In the genomic region with DNA sequence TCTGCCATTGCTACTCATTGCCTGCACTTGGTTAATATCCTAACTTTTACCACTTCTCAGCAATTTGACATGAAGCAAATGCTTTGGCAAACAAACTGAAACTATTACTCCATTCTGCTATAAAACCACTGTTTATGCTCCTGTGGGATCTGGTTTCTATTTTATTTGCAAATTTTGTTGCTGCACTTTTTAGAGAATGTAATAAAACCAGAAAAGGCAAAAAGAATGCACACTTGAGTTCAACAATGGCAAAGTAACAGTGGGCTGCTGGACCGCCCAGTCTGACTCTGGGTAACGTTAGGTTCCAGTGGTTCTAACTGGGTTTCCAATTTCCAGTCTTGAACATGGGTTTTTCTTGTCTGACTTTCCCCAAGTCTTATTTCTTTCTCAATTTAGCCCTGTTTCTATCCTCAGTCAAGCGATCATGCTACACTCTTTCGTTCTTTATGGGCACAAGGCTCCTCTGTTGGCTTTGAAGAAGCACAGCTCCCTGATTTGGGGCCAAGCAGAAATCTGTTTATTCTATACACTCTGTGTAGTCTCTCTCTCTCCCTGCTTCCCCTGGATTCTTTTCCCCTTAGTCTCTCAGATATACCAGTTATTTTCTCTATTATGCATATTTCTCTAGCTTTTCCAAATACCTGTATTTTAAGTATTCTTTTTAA, we compare ENCODE assay signal across 2 cellular contexts.
TF ChIP-seq lines count a peak whose summit lies in the region.

No MANE protein-coding gene starts in this region.

TF ChIP-seq in SK-N-SH, 30 proteins besides CTCF, POLR2A, EP300 and RAD21 (continued from another document):
- TF ChIP-seq, protein P1, sequence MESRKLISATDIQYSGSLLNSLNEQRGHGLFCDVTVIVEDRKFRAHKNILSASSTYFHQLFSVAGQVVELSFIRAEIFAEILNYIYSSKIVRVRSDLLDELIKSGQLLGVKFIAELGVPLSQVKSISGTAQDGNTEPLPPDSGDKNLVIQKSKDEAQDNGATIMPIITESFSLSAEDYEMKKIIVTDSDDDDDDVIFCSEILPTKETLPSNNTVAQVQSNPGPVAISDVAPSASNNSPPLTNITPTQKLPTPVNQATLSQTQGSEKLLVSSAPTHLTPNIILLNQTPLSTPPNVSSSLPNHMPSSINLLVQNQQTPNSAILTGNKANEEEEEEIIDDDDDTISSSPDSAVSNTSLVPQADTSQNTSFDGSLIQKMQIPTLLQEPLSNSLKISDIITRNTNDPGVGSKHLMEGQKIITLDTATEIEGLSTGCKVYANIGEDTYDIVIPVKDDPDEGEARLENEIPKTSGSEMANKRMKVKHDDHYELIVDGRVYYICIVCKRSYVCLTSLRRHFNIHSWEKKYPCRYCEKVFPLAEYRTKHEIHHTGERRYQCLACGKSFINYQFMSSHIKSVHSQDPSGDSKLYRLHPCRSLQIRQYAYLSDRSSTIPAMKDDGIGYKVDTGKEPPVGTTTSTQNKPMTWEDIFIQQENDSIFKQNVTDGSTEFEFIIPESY (IDR thresholded peaks at IDR 0.05; ENCODE audit: borderline replicate concordance, low read depth) = no peak
- TF ChIP-seq, protein P2, sequence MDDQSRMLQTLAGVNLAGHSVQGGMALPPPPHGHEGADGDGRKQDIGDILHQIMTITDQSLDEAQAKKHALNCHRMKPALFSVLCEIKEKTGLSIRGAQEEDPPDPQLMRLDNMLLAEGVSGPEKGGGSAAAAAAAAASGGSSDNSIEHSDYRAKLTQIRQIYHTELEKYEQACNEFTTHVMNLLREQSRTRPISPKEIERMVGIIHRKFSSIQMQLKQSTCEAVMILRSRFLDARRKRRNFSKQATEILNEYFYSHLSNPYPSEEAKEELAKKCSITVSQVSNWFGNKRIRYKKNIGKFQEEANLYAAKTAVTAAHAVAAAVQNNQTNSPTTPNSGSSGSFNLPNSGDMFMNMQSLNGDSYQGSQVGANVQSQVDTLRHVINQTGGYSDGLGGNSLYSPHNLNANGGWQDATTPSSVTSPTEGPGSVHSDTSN (IDR thresholded peaks at IDR 0.05) = no peak
- TF ChIP-seq FOXM1 (IDR thresholded peaks at IDR 0.05; ENCODE audit: low read depth) (no peak), NRF1 (IDR thresholded peaks at IDR 0.05; ENCODE audit: low read depth, low read length) (no peak), FOSL2 (IDR thresholded peaks at IDR 0.05; ENCODE audit: borderline replicate concordance, low read depth) (no peak), RXRA (IDR thresholded peaks at IDR 0.05; ENCODE audit: borderline replicate concordance, low read depth) (no peak), TCF12 (IDR thresholded peaks at IDR 0.05) (no peak)
- TF ChIP-seq, protein P3, sequence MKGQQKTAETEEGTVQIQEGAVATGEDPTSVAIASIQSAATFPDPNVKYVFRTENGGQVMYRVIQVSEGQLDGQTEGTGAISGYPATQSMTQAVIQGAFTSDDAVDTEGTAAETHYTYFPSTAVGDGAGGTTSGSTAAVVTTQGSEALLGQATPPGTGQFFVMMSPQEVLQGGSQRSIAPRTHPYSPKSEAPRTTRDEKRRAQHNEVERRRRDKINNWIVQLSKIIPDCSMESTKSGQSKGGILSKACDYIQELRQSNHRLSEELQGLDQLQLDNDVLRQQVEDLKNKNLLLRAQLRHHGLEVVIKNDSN (IDR thresholded peaks at IDR 0.05; ENCODE audit: borderline replicate concordance, low read depth) = no peak
- TF ChIP-seq, protein P4, sequence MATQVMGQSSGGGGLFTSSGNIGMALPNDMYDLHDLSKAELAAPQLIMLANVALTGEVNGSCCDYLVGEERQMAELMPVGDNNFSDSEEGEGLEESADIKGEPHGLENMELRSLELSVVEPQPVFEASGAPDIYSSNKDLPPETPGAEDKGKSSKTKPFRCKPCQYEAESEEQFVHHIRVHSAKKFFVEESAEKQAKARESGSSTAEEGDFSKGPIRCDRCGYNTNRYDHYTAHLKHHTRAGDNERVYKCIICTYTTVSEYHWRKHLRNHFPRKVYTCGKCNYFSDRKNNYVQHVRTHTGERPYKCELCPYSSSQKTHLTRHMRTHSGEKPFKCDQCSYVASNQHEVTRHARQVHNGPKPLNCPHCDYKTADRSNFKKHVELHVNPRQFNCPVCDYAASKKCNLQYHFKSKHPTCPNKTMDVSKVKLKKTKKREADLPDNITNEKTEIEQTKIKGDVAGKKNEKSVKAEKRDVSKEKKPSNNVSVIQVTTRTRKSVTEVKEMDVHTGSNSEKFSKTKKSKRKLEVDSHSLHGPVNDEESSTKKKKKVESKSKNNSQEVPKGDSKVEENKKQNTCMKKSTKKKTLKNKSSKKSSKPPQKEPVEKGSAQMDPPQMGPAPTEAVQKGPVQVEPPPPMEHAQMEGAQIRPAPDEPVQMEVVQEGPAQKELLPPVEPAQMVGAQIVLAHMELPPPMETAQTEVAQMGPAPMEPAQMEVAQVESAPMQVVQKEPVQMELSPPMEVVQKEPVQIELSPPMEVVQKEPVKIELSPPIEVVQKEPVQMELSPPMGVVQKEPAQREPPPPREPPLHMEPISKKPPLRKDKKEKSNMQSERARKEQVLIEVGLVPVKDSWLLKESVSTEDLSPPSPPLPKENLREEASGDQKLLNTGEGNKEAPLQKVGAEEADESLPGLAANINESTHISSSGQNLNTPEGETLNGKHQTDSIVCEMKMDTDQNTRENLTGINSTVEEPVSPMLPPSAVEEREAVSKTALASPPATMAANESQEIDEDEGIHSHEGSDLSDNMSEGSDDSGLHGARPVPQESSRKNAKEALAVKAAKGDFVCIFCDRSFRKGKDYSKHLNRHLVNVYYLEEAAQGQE (IDR thresholded peaks at IDR 0.05; ENCODE audit: low read depth, low read length) = no peak
- TF ChIP-seq, protein P5, sequence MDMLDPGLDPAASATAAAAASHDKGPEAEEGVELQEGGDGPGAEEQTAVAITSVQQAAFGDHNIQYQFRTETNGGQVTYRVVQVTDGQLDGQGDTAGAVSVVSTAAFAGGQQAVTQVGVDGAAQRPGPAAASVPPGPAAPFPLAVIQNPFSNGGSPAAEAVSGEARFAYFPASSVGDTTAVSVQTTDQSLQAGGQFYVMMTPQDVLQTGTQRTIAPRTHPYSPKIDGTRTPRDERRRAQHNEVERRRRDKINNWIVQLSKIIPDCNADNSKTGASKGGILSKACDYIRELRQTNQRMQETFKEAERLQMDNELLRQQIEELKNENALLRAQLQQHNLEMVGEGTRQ (IDR thresholded peaks at IDR 0.05; ENCODE audit: borderline replicate concordance, low read depth, low read length) = no peak
TF ChIP-seq in SK-N-SH: peak in this region for 0.

TF ChIP-seq in SK-N-SH treated with all-trans-retinoic acid at 6 μM for 48 hours, 23 proteins besides CTCF, POLR2A, EP300 and RAD21 (continued from another document):
- TF ChIP-seq, protein P6, sequence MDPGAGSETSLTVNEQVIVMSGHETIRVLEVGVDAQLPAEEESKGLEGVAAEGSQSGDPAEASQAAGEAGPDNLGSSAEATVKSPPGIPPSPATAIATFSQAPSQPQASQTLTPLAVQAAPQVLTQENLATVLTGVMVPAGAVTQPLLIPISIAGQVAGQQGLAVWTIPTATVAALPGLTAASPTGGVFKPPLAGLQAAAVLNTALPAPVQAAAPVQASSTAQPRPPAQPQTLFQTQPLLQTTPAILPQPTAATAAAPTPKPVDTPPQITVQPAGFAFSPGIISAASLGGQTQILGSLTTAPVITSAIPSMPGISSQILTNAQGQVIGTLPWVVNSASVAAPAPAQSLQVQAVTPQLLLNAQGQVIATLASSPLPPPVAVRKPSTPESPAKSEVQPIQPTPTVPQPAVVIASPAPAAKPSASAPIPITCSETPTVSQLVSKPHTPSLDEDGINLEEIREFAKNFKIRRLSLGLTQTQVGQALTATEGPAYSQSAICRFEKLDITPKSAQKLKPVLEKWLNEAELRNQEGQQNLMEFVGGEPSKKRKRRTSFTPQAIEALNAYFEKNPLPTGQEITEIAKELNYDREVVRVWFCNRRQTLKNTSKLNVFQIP (CRISPR knock-in tag; IDR thresholded peaks at IDR 0.05; ENCODE audit: borderline replicate concordance, low read depth) = no peak
- TF ChIP-seq RARB (CRISPR knock-in tag; IDR thresholded peaks at IDR 0.05) (no peak), ZFP3 (CRISPR knock-in tag; IDR thresholded peaks at IDR 0.05) (no peak), BACH2 (CRISPR knock-in tag; IDR thresholded peaks at IDR 0.05; ENCODE audit: borderline replicate concordance) (no peak), CSDC2 (CRISPR knock-in tag; IDR thresholded peaks at IDR 0.05) (no peak), ESRRG (CRISPR knock-in tag; IDR thresholded peaks at IDR 0.05) (no peak), ZC3H10 (CRISPR knock-in tag; IDR thresholded peaks at IDR 0.05) (no peak), TCF4 (CRISPR knock-in tag; IDR thresholded peaks at IDR 0.05; ENCODE audit: borderline replicate concordance) (no peak), GLIS3 (CRISPR knock-in tag; IDR thresholded peaks at IDR 0.05) (no peak), ZNF70 (CRISPR knock-in tag; IDR thresholded peaks at IDR 0.05) (no peak), OSR1 (CRISPR knock-in tag; IDR thresholded peaks at IDR 0.05) (no peak), ARNTL (CRISPR knock-in tag; IDR thresholded peaks at IDR 0.05; ENCODE audit: borderline replicate concordance, low read depth) (no peak), ZNF8 (CRISPR knock-in tag; IDR thresholded peaks at IDR 0.05) (no peak), SNAI2 (CRISPR knock-in tag; IDR thresholded peaks at IDR 0.05) (no peak), TOX (CRISPR knock-in tag; IDR thresholded peaks at IDR 0.05; ENCODE audit: borderline replicate concordance) (no peak), PPARA (CRISPR knock-in tag; IDR thresholded peaks at IDR 0.05; ENCODE audit: borderline replicate concordance) (no peak)
- TF ChIP-seq, protein P7, sequence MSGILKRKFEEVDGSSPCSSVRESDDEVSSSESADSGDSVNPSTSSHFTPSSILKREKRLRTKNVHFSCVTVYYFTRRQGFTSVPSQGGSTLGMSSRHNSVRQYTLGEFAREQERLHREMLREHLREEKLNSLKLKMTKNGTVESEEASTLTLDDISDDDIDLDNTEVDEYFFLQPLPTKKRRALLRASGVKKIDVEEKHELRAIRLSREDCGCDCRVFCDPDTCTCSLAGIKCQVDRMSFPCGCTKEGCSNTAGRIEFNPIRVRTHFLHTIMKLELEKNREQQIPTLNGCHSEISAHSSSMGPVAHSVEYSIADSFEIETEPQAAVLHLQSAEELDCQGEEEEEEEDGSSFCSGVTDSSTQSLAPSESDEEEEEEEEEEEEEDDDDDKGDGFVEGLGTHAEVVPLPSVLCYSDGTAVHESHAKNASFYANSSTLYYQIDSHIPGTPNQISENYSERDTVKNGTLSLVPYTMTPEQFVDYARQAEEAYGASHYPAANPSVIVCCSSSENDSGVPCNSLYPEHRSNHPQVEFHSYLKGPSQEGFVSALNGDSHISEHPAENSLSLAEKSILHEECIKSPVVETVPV (CRISPR knock-in tag; IDR thresholded peaks at IDR 0.05) = no peak
- TF ChIP-seq, protein P8, sequence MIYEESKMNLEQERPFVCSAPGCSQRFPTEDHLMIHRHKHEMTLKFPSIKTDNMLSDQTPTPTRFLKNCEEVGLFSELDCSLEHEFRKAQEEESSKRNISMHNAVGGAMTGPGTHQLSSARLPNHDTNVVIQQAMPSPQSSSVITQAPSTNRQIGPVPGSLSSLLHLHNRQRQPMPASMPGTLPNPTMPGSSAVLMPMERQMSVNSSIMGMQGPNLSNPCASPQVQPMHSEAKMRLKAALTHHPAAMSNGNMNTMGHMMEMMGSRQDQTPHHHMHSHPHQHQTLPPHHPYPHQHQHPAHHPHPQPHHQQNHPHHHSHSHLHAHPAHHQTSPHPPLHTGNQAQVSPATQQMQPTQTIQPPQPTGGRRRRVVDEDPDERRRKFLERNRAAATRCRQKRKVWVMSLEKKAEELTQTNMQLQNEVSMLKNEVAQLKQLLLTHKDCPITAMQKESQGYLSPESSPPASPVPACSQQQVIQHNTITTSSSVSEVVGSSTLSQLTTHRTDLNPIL (CRISPR knock-in tag; IDR thresholded peaks at IDR 0.05; ENCODE audit: low read depth) = no peak
